13 cellular contexts compared by ENCODE assay signal in genomic region chr15:90316139-90316538, GRCh38. TPM values are rescaled to one million over a fixed set of nuclear protein-coding genes. Genes with fewer than 3 reads are reported as not detected.
A peak's percentile ranks its signal among the peaks of the same experiment; 100 is the strongest.
DNase-seq lines count a peak whose midpoint lies in the region; ATAC-seq and TF ChIP-seq lines count a peak whose summit lies in the region.
"Had no signal": no experiment of that assay in that cellular context is flagged by ENCODE, and none has a peak within 500 bp of the region (broad histone marks: within the 10 kb centered on the region; RNA-seq: fewer than 3 reads in every experiment).

No MANE protein-coding gene starts in this region.

- TF ChIP-seq CTCF in C4-2B (conservative IDR thresholded peaks at IDR 0.05) (no peak), brain (conservative IDR thresholded peaks at IDR 0.05) (no peak), right lobe of liver (IDR thresholded peaks at IDR 0.05) (no peak), gastrocnemius medialis (IDR thresholded peaks at IDR 0.05 in 4 of 5, conservative IDR thresholded peaks at IDR 0.05 in 1 of 5) (no peak)

- 77% methylated on average over 4 of the region's 4 CpGs for WGBS in right lobe of liver (ENCODE audit: insufficient coverage, low coverage, low lambda C conversion rate, missing lambda C conversion rate)

- TF ChIP-seq POLR2A in right lobe of liver (IDR thresholded peaks at IDR 0.05) (no peak), gastrocnemius medialis (IDR thresholded peaks at IDR 0.05) (no peak)

- H3K27me3 ChIP-seq in right lobe of liver (no peaks in the 10 kb centered on the region), gastrocnemius medialis (no peaks in the 10 kb centered on the region)

- H3K36me3 Mint-ChIP-seq in brain, result no peaks in the 10 kb centered on the region
- H3K36me3 Mint-ChIP-seq: IgD-negative memory B cell had no signal

- intact Hi-C loops in right lobe of liver (cut with DNase I) (no loop called here), gastrocnemius medialis (cut with DNase I; ENCODE audit: low total_unique reads) (no loop called here)

- H3K27me3 Mint-ChIP-seq in brain, result no peaks in the 10 kb centered on the region
- H3K27me3 Mint-ChIP-seq: activated T-cell treated with anti-CD3 and anti-CD28 coated beads, Interleukin-2, amount 50 U/mL, for 24 hours had no signal

- H3K4me1 ChIP-seq in right lobe of liver, result peaks cover 0 to 11% (median 0%) of the 10 kb centered on the region in 4 donors
- H3K4me1 ChIP-seq in gastrocnemius medialis, result peaks cover 16 to 17% of the 10 kb centered on the region in 2 donors

- no peaks in the 10 kb centered on the region for H3K9me3 Mint-ChIP-seq in brain
- H3K9me3 Mint-ChIP-seq: activated T-cell treated with anti-CD3 and anti-CD28 coated beads, Interleukin-2, amount 50 U/mL, for 24 hours; IgD-negative memory B cell; T-helper 2 cell treated with Interferon-gamma antibody and Interleukin-4, amounts not matched to agents 5 μg/mL and 100 μg/mL, for 36 hours had no signal

- peak overlapping the region in 1 of 5 experiments; percentile 38 for H3K4me3 Mint-ChIP-seq in brain
- H3K4me3 Mint-ChIP-seq: activated T-cell treated with anti-CD3 and anti-CD28 coated beads, Interleukin-2, amount 50 U/mL, for 24 hours; IgD-negative memory B cell; T-helper 2 cell treated with Interferon-gamma antibody and Interleukin-4, amounts not matched to agents 5 μg/mL and 100 μg/mL, for 36 hours had no signal

- H3K36me3 ChIP-seq in right lobe of liver, result no peaks in the 10 kb centered on the region
- no peaks in the 10 kb centered on the region for H3K36me3 ChIP-seq in gastrocnemius medialis

- H3K27ac ChIP-seq in C4-2B (peak overlapping the region; percentile 66), right lobe of liver (peak overlapping the region; percentile 48 to 80 (median 52)), gastrocnemius medialis (peak overlapping the region; percentile 60 to 83 (median 72))

- ATAC-seq in right lobe of liver (no peak), gastrocnemius medialis (no peak)

- H3K4me3 ChIP-seq in right lobe of liver, result no peak overlapping the region
- no peak overlapping the region for H3K4me3 ChIP-seq in gastrocnemius medialis

- peaks cover 24% of the 10 kb centered on the region for H3K4me1 Mint-ChIP-seq in brain

- H3K9me3 ChIP-seq in right lobe of liver, result no peaks in the 10 kb centered on the region
- H3K9me3 ChIP-seq in gastrocnemius medialis, result no peaks in the 10 kb centered on the region

- in situ Hi-C loops in gastrocnemius medialis (cut with MboI; ENCODE audit: low sequenced_read_pairs in 4 of 4), result loop anchor here (25.0 kb wide), 2 partner anchors 296 to 571 kb away; partner anchors contain the start of gene FES (in 4 of the 4)

- peak overlapping the region in 4 of 5 experiments; percentile 59 to 94 (median 84) for H3K27ac Mint-ChIP-seq in brain
- H3K27ac Mint-ChIP-seq: activated T-cell treated with anti-CD3 and anti-CD28 coated beads, Interleukin-2, amount 50 U/mL, for 24 hours; IgD-negative memory B cell; T-helper 2 cell treated with Interferon-gamma antibody and Interleukin-4, amounts not matched to agents 5 μg/mL and 100 μg/mL, for 36 hours had no signal

- DNase-seq in right lobe of liver (no peak), gastrocnemius medialis (no peak), ecto neural progenitor cell (ENCODE audit: low spot score) (no peak), NCI-H446 (lab: John Stamatoyannopoulos, UW) (no peak), amygdala (lab: John Stamatoyannopoulos, UW) (no peak), NCI-H1436 treated with DMSO at 0.1 percent for 48 hours (lab: John Stamatoyannopoulos, UW) (no peak)
- DNase-seq: activated CD4-positive, alpha-beta T cell treated with anti-CD3 and anti-CD28 coated beads for 48 hours; activated T-cell treated with anti-CD3 and anti-CD28 coated beads, Interleukin-2, amount 50 U/mL, for 24 hours; mesendoderm had no signal

RNA-seq across cellular contexts. Expression of gene ZNF774, which starts 35.9 kb away (rescaled TPM):
- 2.3 TPM for polyA plus RNA-seq in brain (ENCODE audit: insufficient read depth, low read depth, low replicate concordance)
- total RNA-seq in right lobe of liver (1 to 10 TPM; 1.2 to 2.5 (median 1.7) TPM), gastrocnemius medialis (10 to 100 TPM in 1 of 4 donors, 1 to 10 TPM in 3; 2.1 to 17.1 (median 5.4) TPM)

RNA-seq across cellular contexts. Expression of gene NGRN, which starts 50.7 kb away (rescaled TPM):
- 189 TPM for polyA plus RNA-seq in brain (ENCODE audit: insufficient read depth, low read depth, low replicate concordance)
- total RNA-seq in right lobe of liver (10 to 100 TPM; 24.0 to 29.5 (median 26.4) TPM), gastrocnemius medialis (100 to 1,000 TPM; 160 to 323 (median 274) TPM)

Comparison
In these comparisons a context has a peak if more than half of its experiments do, and no peak if none do; other contexts are left out.
1. RNA of gene NGRN, which starts 50.7 kb away (total RNA-seq): 160 to 323 TPM in gastrocnemius medialis; 24.0 to 29.5 TPM in right lobe of liver; every median in the first group is over 4 times any median in the second.
2. Peak in every context shown above with its lines, with median percentiles within 50 percentile points of each other: H3K27ac ChIP-seq.